ENCODE assay signal across 27 cellular contexts in the genomic region with DNA sequence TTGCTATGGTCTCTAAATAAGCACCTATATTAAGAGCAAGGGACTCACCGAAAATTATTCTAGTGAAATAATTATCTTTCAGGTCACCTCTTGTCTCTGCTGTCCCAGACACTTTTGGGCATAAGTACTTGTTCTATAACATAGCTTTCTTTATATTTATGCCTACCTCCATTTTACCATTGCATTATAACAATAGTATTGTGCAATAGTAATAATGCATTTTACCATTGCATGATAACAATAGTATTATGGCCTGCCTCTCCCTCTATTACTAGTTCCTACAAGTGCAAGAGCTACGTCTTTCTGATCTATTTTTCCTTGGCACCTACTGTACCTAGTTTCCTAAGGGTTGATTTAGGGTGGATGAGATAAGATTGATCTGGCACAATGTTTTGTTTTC.
"Had no signal": no experiment of that assay in that cellular context is flagged by ENCODE, and none has a peak within 500 bp of the region (broad histone marks: within the 10 kb centered on the region; RNA-seq: fewer than 3 reads in every experiment).

No MANE protein-coding gene starts in this region.

- DNase-seq: stimulated activated CD4-positive, alpha-beta T cell treated with anti-CD3 and anti-CD28 coated beads, Interleukin-2, amount 100 ng/mL, for 48 hours; stimulated activated CD4-positive, alpha-beta T cell treated with anti-CD3 and anti-CD28 coated beads, Interleukin-4, amount 100 ng/mL, for 1 hour; stimulated activated CD4-positive, alpha-beta T cell treated with anti-CD3 and anti-CD28 coated beads, Interleukin-4, amount 100 ng/mL, for 24 hours; stimulated activated CD4-positive, alpha-beta T cell treated with anti-CD3 and anti-CD28 coated beads, Interleukin-4, amount 100 ng/mL, for 4 hours; stimulated activated CD8-positive, alpha-beta memory T cell treated with anti-CD3 and anti-CD28 coated beads, Interleukin-4, amount 100 ng/mL, for 48 hours; stimulated activated naive B cell treated with anti-CD40 and anti-IgM and Interleukin-4, amounts not matched to agents 10 μg/mL and 1 μg/mL and 100 μg/mL, for 72 hours; stimulated activated naive CD4-positive, alpha-beta T cell; stimulated activated naive CD4-positive, alpha-beta T cell treated with Interleukin-2 at 50 U/mL for 16 hours; stimulated activated naive CD8-positive, alpha-beta T cell treated with anti-CD3 and anti-CD28 coated beads, Interleukin-15, amount 100 ng/mL, for 72 hours; stimulated activated naive CD8-positive, alpha-beta T cell treated with anti-CD3 and anti-CD28 coated beads, Interleukin-15, Interleukin-2, amounts not matched to agents 100 U/mL and 50 U/mL, for 24 hours; stomach; substantia nigra; testis; thyroid gland; tibial artery; transverse colon; trophoblast cell; upper lobe of left lung; upper lobe of right lung; uterus had no signal

- ATAC-seq: stimulated activated effector memory CD8-positive, alpha-beta T cell treated with anti-CD3 and anti-CD28 coated beads, Interleukin-12 subunit alpha, Interleukin-12 subunit beta, amount 100 ng/mL, for 72 hours; stimulated activated memory B cell treated with anti-CD40 and anti-IgM and Interleukin-4, amounts not matched to agents 10 μg/mL and 1 μg/mL and 100 μg/mL, for 72 hours; stimulated activated naive B cell treated with anti-CD40 and anti-IgM and Interleukin-4, amounts not matched to agents 10 μg/mL and 1 μg/mL and 100 μg/mL, for 72 hours; stimulated activated naive CD8-positive, alpha-beta T cell treated with anti-CD3 and anti-CD28 coated beads, Interleukin-15, amount 100 ng/mL, for 72 hours; stimulated activated naive CD8-positive, alpha-beta T cell treated with anti-CD3 and anti-CD28 coated beads, Interleukin-15, Interleukin-2, amounts not matched to agents 100 U/mL and 50 U/mL, for 24 hours; upper lobe of right lung had no signal

- H3K27ac ChIP-seq: stomach, suprapubic skin, testis, thoracic aorta, thyroid gland, tibial artery, tibial nerve, transverse colon, upper lobe of left lung, upper lobe of right lung, uterus, vagina had no signal

- H3K4me1 ChIP-seq: suprapubic skin, testis, tibial artery, transverse colon, upper lobe of left lung, upper lobe of right lung, uterus, vagina had no signal

- H3K27me3 ChIP-seq: stomach, suprapubic skin, testis, thyroid gland, tibial artery, tibial nerve, transverse colon, upper lobe of left lung, upper lobe of right lung, uterus, vagina had no signal

- H3K4me3 ChIP-seq: stomach, suprapubic skin, testis, thoracic aorta, thyroid gland, tibial artery, tibial nerve, transverse colon, upper lobe of left lung, upper lobe of right lung, uterus, vagina had no signal

- H3K36me3 ChIP-seq: stomach, suprapubic skin, thoracic aorta, thyroid gland, tibial artery, tibial nerve, transverse colon, upper lobe of left lung, upper lobe of right lung, uterus, vagina had no signal

- H3K9me3 ChIP-seq: stomach, suprapubic skin, testis, thoracic aorta, thyroid gland, tibial artery, tibial nerve, transverse colon, upper lobe of left lung, upper lobe of right lung, uterus, vagina had no signal

- FAIRE-seq: urothelium cell line had no signal
